22 cellular contexts compared by ENCODE assay signal in the genomic region with DNA sequence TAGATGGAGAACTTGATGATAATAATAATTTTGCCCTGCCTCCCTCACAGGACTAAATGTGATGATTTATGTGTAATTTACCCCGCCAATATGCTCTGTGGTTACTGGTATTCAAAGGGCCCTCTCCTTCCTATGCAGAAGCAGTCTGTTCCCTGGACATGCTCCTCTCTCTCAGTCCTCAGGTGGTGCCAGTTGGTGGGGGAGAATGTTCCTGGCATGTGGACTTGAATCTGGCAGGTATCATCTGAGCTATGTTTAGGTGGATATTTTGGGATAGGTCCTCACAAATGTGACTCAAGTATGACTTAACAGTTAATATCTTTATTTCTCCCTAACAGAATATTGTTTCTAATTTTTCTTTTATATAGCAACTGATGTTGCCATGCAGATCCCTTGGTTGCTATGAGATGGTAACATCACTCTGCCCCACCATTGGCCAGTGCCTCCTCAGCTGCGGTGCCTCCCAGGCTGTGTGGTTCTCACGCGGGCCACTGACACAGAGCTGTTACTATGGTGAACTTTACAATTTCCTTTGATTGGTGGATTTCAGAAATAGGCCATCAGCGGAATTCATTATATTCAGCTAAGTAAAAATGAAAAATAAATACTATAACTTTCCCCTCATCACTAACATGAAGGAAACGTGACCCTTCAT.
DNase-seq lines count a peak whose midpoint lies in the region; ATAC-seq and TF ChIP-seq lines count a peak whose summit lies in the region.
"Had no signal": no experiment of that assay in that cellular context is flagged by ENCODE, and none has a peak within 500 bp of the region (broad histone marks: within the 10 kb centered on the region; RNA-seq: fewer than 3 reads in every experiment).

No MANE protein-coding gene starts in this region.

- TF ChIP-seq CTCF in endodermal cell (conservative IDR thresholded peaks at IDR 0.05) (no peak), smooth muscle cell (IDR thresholded peaks at IDR 0.05; ENCODE audit: borderline replicate concordance, insufficient read depth, poor library complexity, severe bottlenecking) (no peak), brain microvascular endothelial cell (IDR thresholded peaks at IDR 0.05; ENCODE audit: low read depth, low read length, missing control alignments) (no peak)

- H3K9me3 ChIP-seq in ES-I3 (ENCODE audit: control insufficient read depth, insufficient read depth, low read length), result no peaks in the 10 kb centered on the region
- H3K9me3 ChIP-seq in NT2/D1 (ENCODE audit: insufficient read depth, low read length), result peaks cover 30% of the 10 kb centered on the region; the same call in 1 of the 2 replicates
- H3K9me3 ChIP-seq in endodermal cell (ENCODE audit: control insufficient read depth, low read length), result no peaks in the 10 kb centered on the region
- H3K9me3 ChIP-seq in smooth muscle cell (replicated peaks; ENCODE audit: low read depth), result no peaks in the 10 kb centered on the region
- H3K9me3 ChIP-seq: A549, SJSA1 had no signal

- no peaks in the 10 kb centered on the region for H4K20me1 ChIP-seq in smooth muscle cell (ENCODE audit: low read depth)

- no peak overlapping the region for H3K4me2 ChIP-seq in smooth muscle cell
- H3K4me2 ChIP-seq: A549, PC-9 had no signal

- in situ Hi-C loops in brain microvascular endothelial cell (cut with HindIII; ENCODE audit: low pct_ligation_motif_present, low sequenced_read_pairs), result no loop called here

- DNase-seq in NT2/D1 (ENCODE audit: low read depth, low spot score), result no peak
- DNase-seq in endodermal cell, result peak; percentile 63
- DNase-seq in memory B cell (ENCODE audit: low spot score in 2 of 2), result no peak
- no peak for DNase-seq in NCI-H2029 treated with DMSO at 0.1 percent for 48 hours (lab: John Stamatoyannopoulos, UW)
- no peak for DNase-seq in smooth muscle cell (lab: John Stamatoyannopoulos, UW; ENCODE audit: unreplicated experiment)
- DNase-seq in brain microvascular endothelial cell, result no peak
- DNase-seq in activated CD4-positive, CD25-positive, alpha-beta regulatory T cell treated with anti-CD3 and anti-CD28 coated beads, Interleukin-2, amount 50 U/mL, for 72 hours, result no peak
- DNase-seq: DMS 273 treated with DMSO at 0.1 percent for 48 hours; GOT3; IMR-90; Kasumi-1; MM.1S; NCI-H1105; NCI-H1694 treated with DMSO at 0.1 percent for 48 hours; NCI-H446; NCI-H69; NK-92 treated with Interleukin-12 subunit alpha and Interleukin-12 subunit beta, amount 100 ng/mL, for 24 hours had no signal

- H3K4me1 Mint-ChIP-seq in endodermal cell (peaks cover 37% of the 10 kb centered on the region), memory B cell (no peaks in the 10 kb centered on the region)

- no peak for ATAC-seq in memory B cell (ENCODE audit: low read depth)

- H3K79me2 ChIP-seq in smooth muscle cell (ENCODE audit: low read depth), result no peaks in the 10 kb centered on the region

- peak overlapping the region; percentile 42 for H3K27ac Mint-ChIP-seq in endodermal cell
- H3K27ac Mint-ChIP-seq in memory B cell, result peak overlapping the region; percentile 3

- H3K9me3 Mint-ChIP-seq in endodermal cell (no peaks in the 10 kb centered on the region), memory B cell (no peaks in the 10 kb centered on the region)

- no peak overlapping the region for H3K27ac ChIP-seq in endodermal cell (ENCODE audit: low read depth, low read length)
- no peak overlapping the region for H3K27ac ChIP-seq in smooth muscle cell (ENCODE audit: low read depth)
- H3K27ac ChIP-seq in brain microvascular endothelial cell, result no peak overlapping the region
- H3K27ac ChIP-seq: A549, C4-2B, PC-9, SJSA1 had no signal

- H3K36me3 ChIP-seq in ES-I3 (ENCODE audit: insufficient read depth, low read length) (no peaks in the 10 kb centered on the region; the same call in 1 of the 2 replicates), NT2/D1 (ENCODE audit: insufficient read depth, insufficient read length, low read length) (no peaks in the 10 kb centered on the region), endodermal cell (ENCODE audit: control insufficient read depth, insufficient read depth, low read length) (no peaks in the 10 kb centered on the region), smooth muscle cell (ENCODE audit: low read depth) (no peaks in the 10 kb centered on the region), brain microvascular endothelial cell (replicated peaks) (no peaks in the 10 kb centered on the region)
- H3K36me3 ChIP-seq: SJSA1 had no signal

- H3K9ac ChIP-seq in ES-I3 (ENCODE audit: low read depth, low read length) (peak overlapping the region; percentile 56), NT2/D1 (ENCODE audit: insufficient read length, low read depth) (peak overlapping the region; percentile 10), endodermal cell (ENCODE audit: extremely low read depth, low read length, poor library complexity, severe bottlenecking) (no peak overlapping the region), smooth muscle cell (ENCODE audit: low read depth) (no peak overlapping the region)

- H2AFZ ChIP-seq in smooth muscle cell (ENCODE audit: low read depth), result no peak overlapping the region
- H2AFZ ChIP-seq: PC-9 had no signal

- H3K27me3 Mint-ChIP-seq in endodermal cell (ENCODE audit: insufficient read depth) (no peaks in the 10 kb centered on the region), memory B cell (no peaks in the 10 kb centered on the region)

- H3K36me3 Mint-ChIP-seq in endodermal cell (ENCODE audit: low read depth) (peaks cover 8% of the 10 kb centered on the region), memory B cell (peaks cover 13% of the 10 kb centered on the region)

- H3K4me1 ChIP-seq in ES-I3 (ENCODE audit: insufficient read depth, low read length), result peaks cover 29% of the 10 kb centered on the region
- no peaks in the 10 kb centered on the region for H3K4me1 ChIP-seq in NT2/D1 (ENCODE audit: insufficient read depth, insufficient read length)
- H3K4me1 ChIP-seq in endodermal cell (ENCODE audit: control insufficient read depth, insufficient read depth, low read length), result no peaks in the 10 kb centered on the region
- H3K4me1 ChIP-seq in smooth muscle cell (ENCODE audit: low read depth), result no peaks in the 10 kb centered on the region
- H3K4me1 ChIP-seq: A549 had no signal

- H3K27me3 ChIP-seq in NT2/D1 (ENCODE audit: insufficient read depth, insufficient read length) (no peaks in the 10 kb centered on the region), endodermal cell (ENCODE audit: control insufficient read depth, insufficient read depth, low read length, poor library complexity, severe bottlenecking) (no peaks in the 10 kb centered on the region), smooth muscle cell (ENCODE audit: low read depth) (peaks cover 10% of the 10 kb centered on the region), brain microvascular endothelial cell (replicated peaks) (no peaks in the 10 kb centered on the region)
- H3K27me3 ChIP-seq: SJSA1 had no signal

- H3K4me3 Mint-ChIP-seq in endodermal cell (peak overlapping the region; percentile 80), memory B cell (no peak overlapping the region)

- no peaks in the 10 kb centered on the region for H3F3A ChIP-seq in smooth muscle cell (ENCODE audit: low read depth)

- H3K4me3 ChIP-seq in NT2/D1 (ENCODE audit: insufficient read length, low read depth), result no peak overlapping the region
- no peak overlapping the region for H3K4me3 ChIP-seq in endodermal cell (ENCODE audit: low read length)
- H3K4me3 ChIP-seq in smooth muscle cell, result no peak overlapping the region
- H3K4me3 ChIP-seq in brain microvascular endothelial cell (ENCODE audit: low read depth, low read length), result no peak overlapping the region
- H3K4me3 ChIP-seq: A549, PC-9, SJSA1 had no signal

- 82 to 100% methylated on average over 1 to 6 of the region's 6 CpGs for WGBS in endodermal cell (ENCODE audit: insufficient coverage in 1 of 2, insufficient read length in 1 of 2), 2 experiments
- WGBS in smooth muscle cell (ENCODE audit: low lambda C conversion rate), result 85% methylated on average over 6 of the region's 6 CpGs

Comparison
In these comparisons a context has a peak if more than half of its experiments do, and no peak if none do; other contexts are left out.
1. H3K9ac ChIP-seq: peak in ES-I3 (single experiment) and NT2/D1 (single experiment); none in endodermal cell (single experiment) and smooth muscle cell (single experiment).